Comparison of ENCODE assay signal across 8 cellular contexts in the genomic region with DNA sequence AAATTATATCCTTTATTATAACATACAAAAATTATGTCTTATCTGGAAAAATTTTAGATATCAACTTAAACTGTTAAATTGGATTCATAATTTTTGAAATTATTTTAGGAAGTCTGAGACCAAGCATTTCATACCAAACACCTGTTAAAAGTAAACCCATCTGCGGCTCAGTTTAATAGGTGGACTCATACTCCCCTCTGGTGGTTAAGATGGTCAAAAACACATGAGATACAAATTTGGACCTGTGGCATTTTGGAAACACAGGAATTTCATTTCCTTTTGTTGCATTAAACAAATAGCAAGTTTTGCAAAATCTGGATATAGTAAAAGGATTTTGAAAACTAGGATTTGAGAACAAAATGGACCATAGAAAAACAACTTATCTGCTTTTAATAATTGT. TPM values are rescaled to one million over a fixed set of nuclear protein-coding genes. Genes with fewer than 3 reads are reported as not detected.
A peak's percentile ranks its signal among the peaks of the same experiment; 100 is the strongest.
DNase-seq lines count a peak whose midpoint lies in the region; ATAC-seq and TF ChIP-seq lines count a peak whose summit lies in the region.

No MANE protein-coding gene starts in this region.

- H3K36me3 ChIP-seq in A673 (ENCODE audit: insufficient read depth, low read length, poor library complexity, severe bottlenecking) (no peaks in the 10 kb centered on the region), SU-DHL-6 (ENCODE audit: low read length) (no peaks in the 10 kb centered on the region), hepatocyte (replicated peaks; ENCODE audit: insufficient read depth, low read depth) (no peaks in the 10 kb centered on the region)

- no peaks in the 10 kb centered on the region for H4K20me1 ChIP-seq in SU-DHL-6 (ENCODE audit: low read depth, low read length)
- H4K20me1 ChIP-seq in hepatocyte (ENCODE audit: insufficient read depth, poor library complexity, severe bottlenecking): no peaks in the 10 kb centered on the region

- intact Hi-C loops in A673 (cut with micrococcal nuclease; ENCODE audit: unreplicated experiment): loop anchor here (10.0 kb wide), 1 partner anchor 1532 kb away; no protein-coding TSS in a partner anchor
- intact Hi-C loops in activated T-helper 2 cell treated with anti-CD3 and anti-CD28 coated beads, Interferon-gamma antibody, Interleukin-2, Interleukin-4, amounts not matched to agents 10 μg/mL and 5 μg/mL and 100 μg/mL, durations not matched to agents 14 hours and 24 hours and 36 hours (cut with micrococcal nuclease): no loop called here

- no peaks in the 10 kb centered on the region for H3K79me2 ChIP-seq in SU-DHL-6 (ENCODE audit: insufficient read depth, low read length)
- no peaks in the 10 kb centered on the region for H3K79me2 ChIP-seq in hepatocyte

- CTCF ChIA-PET in A673 (lab: Charles Lee): no interaction called here

- DNase-seq in A673 (ENCODE audit: low spot score): peak; percentile 56
- peak; percentile 56 for DNase-seq in GM12865 (ENCODE audit: low read depth)
- DNase-seq in hepatocyte (ENCODE audit: low spot score): peak; percentile 39
- DNase-seq in type B pancreatic cell (ENCODE audit: extremely low spot score, unreplicated experiment): no peak
- DNase-seq in activated T-helper 2 cell treated with anti-CD3 and anti-CD28 coated beads, Interferon-gamma antibody, Interleukin-2, Interleukin-4, amounts not matched to agents 10 μg/mL and 5 μg/mL and 100 μg/mL, durations not matched to agents 14 hours and 24 hours and 36 hours (ENCODE audit: low spot score): no peak
- no peak for DNase-seq in activated CD4-positive, alpha-beta T cell treated with anti-CD3 and anti-CD28 coated beads for 48 hours

- 37% methylated on average over 1 of the region's 1 CpG for WGBS in hepatocyte (ENCODE audit: low lambda C conversion rate, missing lambda C conversion rate)

- no peaks in the 10 kb centered on the region for H3F3A ChIP-seq in SU-DHL-6 (ENCODE audit: insufficient read depth)

- TF ChIP-seq CTCF in A673 (conservative IDR thresholded peaks at IDR 0.05; ENCODE audit: low read depth, low read length) (peak; percentile 64), GM12865 (IDR thresholded peaks at IDR 0.05; ENCODE audit: insufficient read depth, low read depth, low read length, missing control alignments) (peak; percentile 28), SU-DHL-6 (IDR thresholded peaks at IDR 0.05; ENCODE audit: insufficient read depth, low read length, poor library complexity, severe bottlenecking) (peak; percentile 37), hepatocyte (IDR thresholded peaks at IDR 0.05; ENCODE audit: poor library complexity) (peak; percentile 64), type B pancreatic cell (conservative IDR thresholded peaks at IDR 0.05) (peak; percentile 86)

- H3K36me3 Mint-ChIP-seq in type B pancreatic cell: no peaks in the 10 kb centered on the region
- H3K36me3 Mint-ChIP-seq in activated T-helper 2 cell treated with anti-CD3 and anti-CD28 coated beads, Interferon-gamma antibody, Interleukin-2, Interleukin-4, amounts not matched to agents 10 μg/mL and 5 μg/mL and 100 μg/mL, durations not matched to agents 14 hours and 24 hours and 36 hours (ENCODE audit: low read depth): no peaks in the 10 kb centered on the region

- no peak overlapping the region for H3K4me3 Mint-ChIP-seq in type B pancreatic cell
- no peak overlapping the region for H3K4me3 Mint-ChIP-seq in activated T-helper 2 cell treated with anti-CD3 and anti-CD28 coated beads, Interferon-gamma antibody, Interleukin-2, Interleukin-4, amounts not matched to agents 10 μg/mL and 5 μg/mL and 100 μg/mL, durations not matched to agents 14 hours and 24 hours and 36 hours (ENCODE audit: low read depth)

- no TSS peak for BruUV-seq in A673 (replicated peaks; lab: Mats Ljungman, UMichigan)

- H3K4me3 ChIP-seq in A673 (ENCODE audit: low read depth, low read length, poor library complexity, severe bottlenecking) (no peak overlapping the region), GM12865 (ENCODE audit: low read depth, low read length) (no peak overlapping the region), SU-DHL-6 (ENCODE audit: insufficient read depth, low read length, poor library complexity, severe bottlenecking) (no peak overlapping the region), hepatocyte (no peak overlapping the region)

- H3K9me3 Mint-ChIP-seq in type B pancreatic cell: no peaks in the 10 kb centered on the region
- H3K9me3 Mint-ChIP-seq in activated T-helper 2 cell treated with anti-CD3 and anti-CD28 coated beads, Interferon-gamma antibody, Interleukin-2, Interleukin-4, amounts not matched to agents 10 μg/mL and 5 μg/mL and 100 μg/mL, durations not matched to agents 14 hours and 24 hours and 36 hours: no peaks in the 10 kb centered on the region

- H3K9me2 ChIP-seq in SU-DHL-6 (replicated peaks; ENCODE audit: insufficient read depth, low read length) (no peaks in the 10 kb centered on the region), hepatocyte (replicated peaks; ENCODE audit: insufficient read depth) (no peaks in the 10 kb centered on the region)

- no peaks in the 10 kb centered on the region for H3K4me1 Mint-ChIP-seq in type B pancreatic cell (ENCODE audit: unreplicated experiment)
- H3K4me1 Mint-ChIP-seq in activated T-helper 2 cell treated with anti-CD3 and anti-CD28 coated beads, Interferon-gamma antibody, Interleukin-2, Interleukin-4, amounts not matched to agents 10 μg/mL and 5 μg/mL and 100 μg/mL, durations not matched to agents 14 hours and 24 hours and 36 hours (ENCODE audit: low read depth): no peaks in the 10 kb centered on the region

- ATAC-seq in HG03565 (IDR thresholded peaks at IDR 0.05; ENCODE audit: unreplicated experiment): peak; percentile 70

- H3K4me1 ChIP-seq in A673 (ENCODE audit: insufficient read depth, low read length, poor library complexity, severe bottlenecking) (no peaks in the 10 kb centered on the region), hepatocyte (ENCODE audit: insufficient read depth) (no peaks in the 10 kb centered on the region)

- H2AFZ ChIP-seq in SU-DHL-6 (ENCODE audit: low read depth, low read length, severe bottlenecking): no peak overlapping the region
- H2AFZ ChIP-seq in hepatocyte: no peak overlapping the region

- no peaks in the 10 kb centered on the region for H3K27me3 ChIP-seq in A673 (replicated peaks; ENCODE audit: insufficient read depth, low read depth, low read length, poor library complexity)
- H3K27me3 ChIP-seq in SU-DHL-6 (ENCODE audit: low read length): no peaks in the 10 kb centered on the region
- H3K27me3 ChIP-seq in hepatocyte: no peaks in the 10 kb centered on the region

- H3K9ac ChIP-seq in SU-DHL-6 (ENCODE audit: low read length): no peak overlapping the region

- H3K9me3 ChIP-seq in A673 (ENCODE audit: low read depth, low read length, poor library complexity, severe bottlenecking) (no peaks in the 10 kb centered on the region), SU-DHL-6 (ENCODE audit: insufficient read depth, low read length) (no peaks in the 10 kb centered on the region), hepatocyte (ENCODE audit: low read depth) (no peaks in the 10 kb centered on the region)

- H3K27ac ChIP-seq in A673 (ENCODE audit: low read depth, low read length, poor library complexity, severe bottlenecking): no peak overlapping the region
- no peak overlapping the region for H3K27ac ChIP-seq in SU-DHL-6 (ENCODE audit: low read depth, low read length)
- H3K27ac ChIP-seq in hepatocyte: no peak overlapping the region

- POLR2A ChIA-PET in A673 (lab: Charles Lee; ENCODE audit: low non-redundant PET): no interaction called here

- H3K27ac Mint-ChIP-seq in type B pancreatic cell: no peak overlapping the region
- no peak overlapping the region for H3K27ac Mint-ChIP-seq in activated T-helper 2 cell treated with anti-CD3 and anti-CD28 coated beads, Interferon-gamma antibody, Interleukin-2, Interleukin-4, amounts not matched to agents 10 μg/mL and 5 μg/mL and 100 μg/mL, durations not matched to agents 14 hours and 24 hours and 36 hours

- H3K4me2 ChIP-seq in SU-DHL-6 (ENCODE audit: low read depth, low read length, poor library complexity, severe bottlenecking) (no peak overlapping the region), hepatocyte (no peak overlapping the region)

- no peaks in the 10 kb centered on the region for H3K27me3 Mint-ChIP-seq in type B pancreatic cell
- H3K27me3 Mint-ChIP-seq in activated T-helper 2 cell treated with anti-CD3 and anti-CD28 coated beads, Interferon-gamma antibody, Interleukin-2, Interleukin-4, amounts not matched to agents 10 μg/mL and 5 μg/mL and 100 μg/mL, durations not matched to agents 14 hours and 24 hours and 36 hours (ENCODE audit: low read depth): peaks cover 4% of the 10 kb centered on the region

RNA-seq across cellular contexts. Expression of a gene that starts 53.7 kb away (rescaled TPM):
- total RNA-seq in A673 (2021) (16.4 and 16.5 TPM in 2 replicates), hepatocyte (10.5 and 11.6 TPM in 2 replicates), type B pancreatic cell (ENCODE audit: low replicate concordance) (16.7 and 36.5 TPM in 2 replicates)
- 6.8 and 8.4 TPM in 2 replicates for polyA plus RNA-seq in hepatocyte
- total RNA-seq in activated T-helper 2 cell treated with anti-CD3 and anti-CD28 coated beads, Interferon-gamma antibody, Interleukin-2, Interleukin-4, amounts not matched to agents 10 μg/mL and 5 μg/mL and 100 μg/mL, durations not matched to agents 14 hours and 24 hours and 36 hours: 0.18 and 0.39 TPM in 2 replicates

Comparison
In these comparisons a context has a peak if more than half of its experiments do, and no peak if none do; other contexts are left out.
1. DNase-seq: peak in A673 (single experiment), GM12865 (single experiment) and hepatocyte (single experiment); none in type B pancreatic cell (single experiment), activated T-helper 2 cell treated with anti-CD3 and anti-CD28 coated beads, Interferon-gamma antibody, Interleukin-2, Interleukin-4, amounts not matched to agents 10 μg/mL and 5 μg/mL and 100 μg/mL, durations not matched to agents 14 hours and 24 hours and 36 hours (single experiment) and activated CD4-positive, alpha-beta T cell treated with anti-CD3 and anti-CD28 coated beads for 48 hours (single experiment).
2. CTCF ChIP-seq: peak in every context shown above with its lines; median percentile 86 in type B pancreatic cell; 64 in A673; 64 in hepatocyte; 37 in SU-DHL-6; 28 in GM12865.